In genomic region chr3:87088366-87088983, GRCh38 we compare ENCODE assay signal across 8 cellular contexts.
DNase-seq lines count a peak whose midpoint lies in the region; ATAC-seq and TF ChIP-seq lines count a peak whose summit lies in the region.

No MANE protein-coding gene starts in this region.

- peak overlapping the region; percentile 70 for H3K4me3 ChIP-seq in choroid plexus epithelial cell (ENCODE audit: low read depth, low read length)
- H3K4me3 ChIP-seq in neutrophil (ENCODE audit: low read depth in 1 of 2, low read length in 1 of 2), result peak overlapping the region; percentile 48 to 61

- H3K27me3 ChIP-seq in neutrophil, result no peaks in the 10 kb centered on the region

- peak; percentile 8 for TF ChIP-seq CTCF in choroid plexus epithelial cell (conservative IDR thresholded peaks at IDR 0.05; ENCODE audit: low read depth, low read length)
- no peak for TF ChIP-seq CTCF in neutrophil (IDR thresholded peaks at IDR 0.05)

- ATAC-seq in GM18505 (IDR thresholded peaks at IDR 0.05; ENCODE audit: unreplicated experiment) (peak; percentile 17), HG03066 (IDR thresholded peaks at IDR 0.05; ENCODE audit: low read depth, unreplicated experiment) (peak; percentile 14)

- H3K9me3 ChIP-seq in neutrophil, result no peaks in the 10 kb centered on the region

- no peaks in the 10 kb centered on the region for H3K36me3 ChIP-seq in neutrophil

- no peak overlapping the region for H3K27ac ChIP-seq in neutrophil

- peaks cover 3 to 18% of the 10 kb centered on the region in 2 experiments for H3K4me1 ChIP-seq in neutrophil (ENCODE audit: control insufficient read depth in 1 of 2, insufficient read depth in 1 of 2, low read depth in 1 of 2, low read length in 1 of 2)

- no peak for TF ChIP-seq POLR2A in GM18505 (IDR thresholded peaks at IDR 0.05; ENCODE audit: borderline replicate concordance, extremely low read depth, insufficient read depth, insufficient read length)

- DNase-seq in choroid plexus epithelial cell (ENCODE audit: low read depth) (peak; percentile 23), activated gamma-delta T cell treated with Interleukin-2 at 50 U/mL for 16 hours (no peak), NAMALWA (ENCODE audit: low spot score) (no peak), T-helper 9 cell (no peak), GM19238 (ENCODE audit: insufficient read length, low spot score) (no peak)
